Comparison of ENCODE assay signal across 9 cellular contexts in the genomic region with DNA sequence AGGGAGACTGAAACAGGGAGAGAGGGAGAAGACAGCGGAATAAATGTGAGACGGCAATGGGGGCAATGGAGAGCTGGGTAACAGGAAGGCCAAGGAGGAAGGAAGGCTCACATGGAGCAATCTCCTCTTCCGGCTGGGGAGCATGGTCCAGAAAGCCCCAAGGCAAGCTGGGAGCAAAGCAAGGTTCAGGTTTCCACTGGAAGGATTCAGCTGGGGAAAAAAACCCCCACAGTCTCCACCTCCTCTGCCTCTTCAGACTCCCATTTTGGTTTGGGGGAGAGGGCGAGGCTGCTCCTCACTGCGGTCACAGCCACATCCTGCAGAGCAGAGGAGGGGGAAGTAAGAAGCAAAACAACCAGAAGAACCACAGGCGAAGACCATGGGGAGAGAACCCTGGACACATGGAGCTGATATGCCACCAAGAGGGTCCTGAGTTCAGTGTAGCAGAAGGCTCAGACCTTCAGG. TPM values are rescaled to one million over a fixed set of nuclear protein-coding genes. Genes with fewer than 3 reads are reported as not detected.
DNase-seq lines count a peak whose midpoint lies in the region; TF ChIP-seq lines count a peak whose summit lies in the region.
"Had no signal": no experiment of that assay in that cellular context is flagged by ENCODE, and none has a peak within 500 bp of the region (broad histone marks: within the 10 kb centered on the region; RNA-seq: fewer than 3 reads in every experiment).

No MANE protein-coding gene starts in this region.

- H3K4me3 ChIP-seq in skin epidermis: peak overlapping the region; percentile 26 to 43 (median 41)
- H3K4me3 ChIP-seq: SK-N-MC had no signal

- TF ChIP-seq CTCF in GM10266 (IDR thresholded peaks at IDR 0.05; ENCODE audit: control insufficient read depth, insufficient read depth, low read depth, missing control alignments): peak; percentile 6
- no peak for TF ChIP-seq CTCF in HFFc6 (IDR thresholded peaks at IDR 0.05)

- 51 to 78% (median 53%) methylated on average over 6 of the region's 6 CpGs for WGBS in adipose tissue, 3 donors

- H3K36me3 Mint-ChIP-seq in HFFc6 (ENCODE audit: low read depth): no peaks in the 10 kb centered on the region

- H3K9me3 Mint-ChIP-seq in HFFc6: no peaks in the 10 kb centered on the region

- no peaks in the 10 kb centered on the region for H3K27me3 Mint-ChIP-seq in HFFc6 (ENCODE audit: insufficient read depth)

- H3K27ac Mint-ChIP-seq in HFFc6: no peak overlapping the region

- H3K4me1 Mint-ChIP-seq in HFFc6 (ENCODE audit: low read depth): no peaks in the 10 kb centered on the region

- H3K4me3 Mint-ChIP-seq in HFFc6: no peak overlapping the region

- peak overlapping the region; percentile 60 for H3K27ac ChIP-seq in adipose tissue (ENCODE audit: low read depth, low read length)
- peak overlapping the region in 20 of 21 experiments; percentile 4 to 93 (median 65) for H3K27ac ChIP-seq in skin epidermis
- H3K27ac ChIP-seq: SK-N-MC had no signal

- DNase-seq in GM10266 (ENCODE audit: extremely low spot score) (no peak), T follicular helper cell (ENCODE audit: low read depth) (peak; percentile 38), HFFc6 (no peak), COLO668 (lab: John Stamatoyannopoulos, UW; ENCODE audit: unreplicated experiment) (no peak), NCI-H524 (lab: John Stamatoyannopoulos, UW) (no peak), cerebellum (ENCODE audit: low spot score) (no peak)

RNA-seq across cellular contexts. Expression of a gene that starts 0.7 kb away (rescaled TPM):
- polyA plus RNA-seq in adipose tissue: 10 to 100 TPM in 1 of 3 donors, 1 to 10 TPM in 2; 1.4 to 20.4 (median 5.8) TPM
- total RNA-seq in HFFc6 (2021; fragmentation: NEBNext Ultra II Directional; extraction: Animal tissue kit (Norgen Biotek cat#: 25700)): not detected
- 1.6 TPM for total RNA-seq in cerebellum

RNA-seq across cellular contexts. Expression of a gene that starts 8.6 kb away (rescaled TPM):
- polyA plus RNA-seq in adipose tissue: 1 to 10 TPM; 3.3 to 5.3 (median 3.9) TPM
- 1 to 10 TPM; 5.0 to 6.6 (median 6.0) TPM for total RNA-seq in HFFc6 (2021; fragmentation: NEBNext Ultra II Directional; extraction: Animal tissue kit (Norgen Biotek cat#: 25700))
- 10.6 TPM for total RNA-seq in cerebellum

RNA-seq across cellular contexts. Expression of a gene that starts 8.8 kb away (rescaled TPM):
- 10 to 100 TPM; 16.7 to 39.8 (median 29.7) TPM for polyA plus RNA-seq in adipose tissue
- 10 to 100 TPM; 38.4 to 45.7 (median 41.5) TPM for total RNA-seq in HFFc6 (2021; fragmentation: NEBNext Ultra II Directional; extraction: Animal tissue kit (Norgen Biotek cat#: 25700))
- total RNA-seq in cerebellum: 16.7 TPM

RNA-seq across cellular contexts. Expression of a gene that starts 10.7 kb away (rescaled TPM):
- 10 to 100 TPM in 1 of 3 donors, 1 to 10 TPM in 2; 3.3 to 22.9 (median 6.7) TPM for polyA plus RNA-seq in adipose tissue
- total RNA-seq in HFFc6 (2021; fragmentation: NEBNext Ultra II Directional; extraction: Animal tissue kit (Norgen Biotek cat#: 25700)): 1 to 10 TPM in 5 of 6 experiments, under 1 TPM in 1; 0.94 to 1.5 (median 1.4) TPM
- total RNA-seq in cerebellum: 21.4 TPM

RNA-seq across cellular contexts. Expression of a gene that starts 18.7 kb away (rescaled TPM):
- under 1 TPM; 0.16 to 0.62 (median 0.56) TPM for polyA plus RNA-seq in adipose tissue
- 1 to 10 TPM in 1 of 6 experiments, under 1 TPM in 2, not detected in 3; 0.40 to 1.1 (median 0.99) TPM for total RNA-seq in HFFc6 (2021; fragmentation: NEBNext Ultra II Directional; extraction: Animal tissue kit (Norgen Biotek cat#: 25700))
- not detected for total RNA-seq in cerebellum
